In genomic region chr6:9766240-9766915, GRCh38 we compare ENCODE assay signal across 12 cellular contexts.
DNase-seq lines count a peak whose midpoint lies in the region; ATAC-seq and TF ChIP-seq lines count a peak whose summit lies in the region.
"Had no signal": no experiment of that assay in that cellular context is flagged by ENCODE, and none has a peak within 500 bp of the region (broad histone marks: within the 10 kb centered on the region; RNA-seq: fewer than 3 reads in every experiment).

No MANE protein-coding gene starts in this region.

- intact Hi-C loops in mammary epithelial cell (cut with micrococcal nuclease) (no loop called here), right cardiac atrium (cut with DNase I) (no loop called here)

- ATAC-seq in GM18858 (IDR thresholded peaks at IDR 0.05; ENCODE audit: unreplicated experiment) (peak; percentile 80), HG03565 (IDR thresholded peaks at IDR 0.05; ENCODE audit: unreplicated experiment) (peak; percentile 60), right cardiac atrium (no peak)
- ATAC-seq in stimulated activated naive CD8-positive, alpha-beta T cell treated with anti-CD3 and anti-CD28 coated beads, Interleukin-15, Interleukin-2, amounts not matched to agents 100 U/mL and 50 U/mL, for 24 hours: no peak
- ATAC-seq in activated T-cell treated with anti-CD3 and anti-CD28 coated beads, Interleukin-2, amount 50 U/mL, for 72 hours (replicated peaks in 1 of 2): no peak
- ATAC-seq: activated CD4-positive, CD25-positive, alpha-beta regulatory T cell treated with anti-CD3 and anti-CD28 coated beads, Interleukin-2, amount 50 U/mL, for 24 hours had no signal

- no TSS peak for BruUV-seq in mammary epithelial cell (replicated peaks; lab: Mats Ljungman, UMichigan)

- in situ Hi-C loops in mammary epithelial cell (cut with MboI; ENCODE audit: low sequenced_read_pairs in 2 of 2): no loop called here

- no peaks in the 10 kb centered on the region for H3K4me1 Mint-ChIP-seq in activated T-cell treated with anti-CD3 and anti-CD28 coated beads, Interleukin-2, amount 50 U/mL, for 72 hours (ENCODE audit: low read depth)

- H3K27ac Mint-ChIP-seq in activated T-cell treated with anti-CD3 and anti-CD28 coated beads, Interleukin-2, amount 50 U/mL, for 72 hours: no peak overlapping the region

- H3K27me3 Mint-ChIP-seq in activated T-cell treated with anti-CD3 and anti-CD28 coated beads, Interleukin-2, amount 50 U/mL, for 72 hours (ENCODE audit: low read depth): no peaks in the 10 kb centered on the region

- no peak overlapping the region for H3K4me2 ChIP-seq in mammary epithelial cell (ENCODE audit: insufficient read depth, low read depth, low read length)

- no peaks in the 10 kb centered on the region for H4K20me1 ChIP-seq in mammary epithelial cell (ENCODE audit: insufficient read depth, low read length)

- H3K27me3 ChIP-seq in mammary epithelial cell (ENCODE audit: insufficient read depth, low read length): no peaks in the 10 kb centered on the region
- H3K27me3 ChIP-seq in right cardiac atrium (ENCODE audit: control insufficient read depth, insufficient read depth): no peaks in the 10 kb centered on the region

- no peak overlapping the region for H3K9ac ChIP-seq in mammary epithelial cell (ENCODE audit: insufficient read depth, low read length)

- no peak overlapping the region for H3K4me3 Mint-ChIP-seq in activated T-cell treated with anti-CD3 and anti-CD28 coated beads, Interleukin-2, amount 50 U/mL, for 72 hours

- no peaks in the 10 kb centered on the region for H3K79me2 ChIP-seq in mammary epithelial cell (ENCODE audit: insufficient read depth, low read length)

- H3K36me3 ChIP-seq in mammary epithelial cell (ENCODE audit: insufficient read depth, low read length): no peaks in the 10 kb centered on the region
- H3K36me3 ChIP-seq: thoracic aorta had no signal

- dilution Hi-C loops in mammary epithelial cell (cut with HindIII; ENCODE audit: low sequenced_read_pairs): no loop called here

- H3K4me3 ChIP-seq in mammary epithelial cell (replicated peaks in 1 of 3; ENCODE audit: insufficient read depth in 1 of 3, low read depth in 2 of 3, low read length in 3 of 3) (no peak overlapping the region), right cardiac atrium (ENCODE audit: low read length) (no peak overlapping the region)
- H3K4me3 ChIP-seq: thoracic aorta had no signal

- H2AFZ ChIP-seq in mammary epithelial cell (ENCODE audit: low read depth, low read length): no peak overlapping the region

- peaks cover 2 to 4% of the 10 kb centered on the region in 2 donors for H3K9me3 Mint-ChIP-seq in activated T-cell treated with anti-CD3 and anti-CD28 coated beads, Interleukin-2, amount 50 U/mL, for 72 hours

- CTCF ChIA-PET in mammary epithelial cell (lab: Charles Lee; ENCODE audit: low non-redundant PET): no interaction called here

- no peaks in the 10 kb centered on the region for H3K9me3 ChIP-seq in mammary epithelial cell (replicated peaks; ENCODE audit: insufficient read depth, low read length)
- H3K9me3 ChIP-seq in right cardiac atrium (ENCODE audit: control insufficient read depth, low read length): no peaks in the 10 kb centered on the region
- H3K9me3 ChIP-seq: thoracic aorta had no signal

- TF ChIP-seq CTCF in mammary epithelial cell (conservative IDR thresholded peaks at IDR 0.05 in 1 of 2, IDR thresholded peaks at IDR 0.05 in 1 of 2; ENCODE audit: extremely low read depth in 1 of 2, insufficient read depth in 1 of 2, low read depth in 1 of 2, low read length in 2 of 2): no peak

- DNase-seq in mammary epithelial cell (peak; percentile 56), pulmonary artery endothelial cell (ENCODE audit: low read depth, low spot score) (peak; percentile 95), right cardiac atrium (no peak), SHP77 treated with DMSO at 0.1 percent for 48 hours (lab: John Stamatoyannopoulos, UW) (no peak)
- no peak for DNase-seq in stimulated activated naive CD8-positive, alpha-beta T cell treated with anti-CD3 and anti-CD28 coated beads, Interleukin-15, Interleukin-2, amounts not matched to agents 100 U/mL and 50 U/mL, for 24 hours
- DNase-seq in activated T-cell treated with anti-CD3 and anti-CD28 coated beads, Interleukin-2, amount 50 U/mL, for 72 hours: no peak
- DNase-seq: NCI-H526, small intestine had no signal

- no peaks in the 10 kb centered on the region for H3K36me3 Mint-ChIP-seq in activated T-cell treated with anti-CD3 and anti-CD28 coated beads, Interleukin-2, amount 50 U/mL, for 72 hours (ENCODE audit: insufficient read depth in 2 of 2)

- H3K27ac ChIP-seq in mammary epithelial cell (ENCODE audit: insufficient read depth, low read depth, low read length) (no peak overlapping the region), right cardiac atrium (ENCODE audit: low read length) (no peak overlapping the region)
- H3K27ac ChIP-seq: thoracic aorta had no signal

- H3K4me1 ChIP-seq in mammary epithelial cell (ENCODE audit: insufficient read depth, low read length) (peaks cover 5% of the 10 kb centered on the region), right cardiac atrium (ENCODE audit: control insufficient read depth, insufficient read depth, low read length) (no peaks in the 10 kb centered on the region)

- WGBS in mammary epithelial cell (ENCODE audit: low coverage, missing lambda C conversion rate): 49% methylated on average over 6 of the region's 6 CpGs
- WGBS in right cardiac atrium: 53% methylated on average over 6 of the region's 6 CpGs

Comparison
In these comparisons a context has a peak if more than half of its experiments do, and no peak if none do; other contexts are left out.
1. ATAC-seq: peak in GM18858 (single experiment) and HG03565 (single experiment); none in right cardiac atrium (0 of 2), stimulated activated naive CD8-positive, alpha-beta T cell treated with anti-CD3 and anti-CD28 coated beads, Interleukin-15, Interleukin-2, amounts not matched to agents 100 U/mL and 50 U/mL, for 24 hours (single experiment) and activated T-cell treated with anti-CD3 and anti-CD28 coated beads, Interleukin-2, amount 50 U/mL, for 72 hours (0 of 2).
2. DNase-seq: peak in mammary epithelial cell (single experiment) and pulmonary artery endothelial cell (single experiment); none in right cardiac atrium (0 of 3), stimulated activated naive CD8-positive, alpha-beta T cell treated with anti-CD3 and anti-CD28 coated beads, Interleukin-15, Interleukin-2, amounts not matched to agents 100 U/mL and 50 U/mL, for 24 hours (single experiment), activated T-cell treated with anti-CD3 and anti-CD28 coated beads, Interleukin-2, amount 50 U/mL, for 72 hours (0 of 2) and SHP77 treated with DMSO at 0.1 percent for 48 hours (single experiment).